Comparison of ENCODE assay signal across 8 cellular contexts in the genomic region with DNA sequence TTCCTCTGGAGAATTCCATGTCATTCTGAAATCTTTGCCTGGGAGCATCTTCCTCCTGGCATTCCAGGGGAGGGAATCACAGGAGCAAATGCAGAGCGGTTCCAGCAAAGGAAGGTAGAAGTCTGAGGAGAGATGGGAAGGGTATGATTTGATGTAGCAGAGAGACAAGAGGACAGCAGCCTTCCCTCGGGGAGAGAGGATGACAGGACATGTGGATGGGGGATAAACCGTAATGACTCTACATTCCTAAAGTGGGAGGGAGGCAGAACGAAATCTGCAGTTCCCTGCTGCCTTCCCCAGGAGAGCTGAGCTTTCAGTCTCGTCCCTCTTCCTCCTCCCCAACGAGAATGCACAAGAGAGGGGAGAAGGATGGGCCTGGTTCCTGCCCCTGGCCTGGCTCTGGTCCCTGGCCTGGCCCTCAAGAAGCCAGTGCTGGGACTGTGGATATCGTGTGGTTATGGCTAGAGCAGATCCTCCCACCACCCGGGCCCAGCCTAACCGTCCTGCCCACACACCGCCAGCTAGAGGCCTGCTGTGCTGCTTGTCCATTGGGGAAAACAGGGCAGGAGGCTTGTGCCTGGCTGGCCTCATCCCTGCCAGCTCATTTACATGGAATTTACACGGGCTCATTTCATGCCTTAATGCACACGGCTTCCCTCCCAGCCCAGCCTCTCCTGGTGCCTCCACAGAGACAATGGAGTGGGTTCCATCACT. TPM values are rescaled to one million over a fixed set of nuclear protein-coding genes. Genes with fewer than 3 reads are reported as not detected.
DNase-seq lines count a peak whose midpoint lies in the region; ATAC-seq and TF ChIP-seq lines count a peak whose summit lies in the region.

No MANE protein-coding gene starts in this region.

- peak; percentile 95 for DNase-seq in ELR (ENCODE audit: low read depth)
- peak; percentile 83 for DNase-seq in NB4 (ENCODE audit: low read depth)
- peak; percentile 88 for DNase-seq in osteocyte (ENCODE audit: extremely low spot score, unreplicated experiment)
- no peak for DNase-seq in RPMI8226
- DNase-seq in NCI-H774 (lab: John Stamatoyannopoulos, UW) = no peak
- no peak for DNase-seq in activated gamma-delta T cell treated with Interleukin-2 at 50 U/mL for 16 hours

- peak overlapping the region; percentile 54 for H3K27ac Mint-ChIP-seq in osteocyte (ENCODE audit: unreplicated experiment)

- no peak for ATAC-seq in HG03039 (IDR thresholded peaks at IDR 0.05; ENCODE audit: unreplicated experiment)

- no peak for TF ChIP-seq CTCF in NB4 (IDR thresholded peaks at IDR 0.05; ENCODE audit: low read depth, low read length)
- TF ChIP-seq CTCF in osteocyte (IDR thresholded peaks at IDR 0.05) = no peak

- H3K9me3 Mint-ChIP-seq in osteocyte (ENCODE audit: unreplicated experiment) = no peaks in the 10 kb centered on the region

- H3K27me3 Mint-ChIP-seq in osteocyte (ENCODE audit: unreplicated experiment) = no peaks in the 10 kb centered on the region

- H3K4me3 ChIP-seq in NB4 (ENCODE audit: low read depth, low read length) = no peak overlapping the region

- H3K36me3 Mint-ChIP-seq in osteocyte (ENCODE audit: unreplicated experiment) = no peaks in the 10 kb centered on the region

- no peak overlapping the region for H3K4me3 Mint-ChIP-seq in osteocyte (ENCODE audit: unreplicated experiment)

- H3K27ac ChIP-seq in cingulate gyrus (ENCODE audit: low read depth, low read length) = peak overlapping the region; percentile 52

- no peak for TF ChIP-seq POLR2A in NB4 (IDR thresholded peaks at IDR 0.05; ENCODE audit: extremely low read depth, insufficient read length)

- peaks cover 22% of the 10 kb centered on the region for H3K4me1 Mint-ChIP-seq in osteocyte (ENCODE audit: unreplicated experiment)

RNA-seq across cellular contexts. Expression of gene SEMA7A, which starts 26.6 kb away (rescaled TPM):
- total RNA-seq in osteocyte = 0.37 and 0.51 TPM in 2 replicates

RNA-seq across cellular contexts. Expression of gene CYP11A1, which starts 39.7 kb away (rescaled TPM):
- total RNA-seq in osteocyte = not detected in 2 replicates

RNA-seq across cellular contexts. Expression of gene UBL7, which starts 53.8 kb away (rescaled TPM):
- 49.6 and 59.5 TPM in 2 replicates for total RNA-seq in osteocyte

Comparison
In these comparisons a context has a peak if more than half of its experiments do, and no peak if none do; other contexts are left out.
1. DNase-seq: peak in ELR (single experiment), NB4 (single experiment) and osteocyte (single experiment); none in RPMI8226 (single experiment), NCI-H774 (single experiment) and activated gamma-delta T cell treated with Interleukin-2 at 50 U/mL for 16 hours (single experiment).